ENCODE assay signal across 18 cellular contexts in the genomic region with DNA sequence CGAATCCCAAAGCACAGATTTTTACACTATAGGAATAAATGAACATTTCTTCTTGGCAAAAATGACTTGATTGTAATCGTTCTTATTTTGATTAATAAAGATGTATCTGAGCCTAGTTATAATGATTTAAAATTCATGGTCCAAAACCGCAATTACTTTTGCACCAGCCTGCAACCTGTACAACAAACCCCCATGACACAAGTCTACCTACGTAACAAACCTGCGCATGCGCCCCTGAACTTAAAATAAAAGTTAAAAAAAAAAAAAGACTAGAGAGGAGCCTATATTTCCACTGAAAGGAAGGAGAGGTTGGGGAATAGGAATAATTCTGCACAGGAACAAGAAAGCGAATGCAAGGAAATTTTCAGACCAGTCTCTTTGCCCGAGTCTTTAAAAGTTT.
"Had no signal": no experiment of that assay in that cellular context is flagged by ENCODE, and none has a peak within 500 bp of the region (broad histone marks: within the 10 kb centered on the region; RNA-seq: fewer than 3 reads in every experiment).

No MANE protein-coding gene starts in this region.

- H3K27ac ChIP-seq: KMS-11, SJSA1, SK-N-MC had no signal

- DNase-seq: IMR-90, MV-4-11, NCI-H1048, NCI-H1105, NCI-H1436 treated with DMSO at 0.1 percent for 48 hours, NCI-H187 treated with DMSO at 0.1 percent for 48 hours, NCI-H2029 treated with DMSO at 0.1 percent for 48 hours, NCI-H2107, NCI-H2227 treated with DMSO at 0.1 percent for 48 hours, NCI-H69, NCI-H774, Right ventricle myocardium superior, RPMI8226, SIG-M5, SW 1271 had no signal

- H3K9me3 ChIP-seq: SJSA1 had no signal

- H3K4me2 ChIP-seq: KMS-11 had no signal

- H3K4me3 ChIP-seq: SJSA1, SK-N-MC had no signal

- H3K36me3 ChIP-seq: SJSA1 had no signal

- H3K27me3 ChIP-seq: SJSA1 had no signal

- H3K9ac ChIP-seq: KMS-11 had no signal
